Comparison of ENCODE assay signal across 1 cellular context in the genomic region with DNA sequence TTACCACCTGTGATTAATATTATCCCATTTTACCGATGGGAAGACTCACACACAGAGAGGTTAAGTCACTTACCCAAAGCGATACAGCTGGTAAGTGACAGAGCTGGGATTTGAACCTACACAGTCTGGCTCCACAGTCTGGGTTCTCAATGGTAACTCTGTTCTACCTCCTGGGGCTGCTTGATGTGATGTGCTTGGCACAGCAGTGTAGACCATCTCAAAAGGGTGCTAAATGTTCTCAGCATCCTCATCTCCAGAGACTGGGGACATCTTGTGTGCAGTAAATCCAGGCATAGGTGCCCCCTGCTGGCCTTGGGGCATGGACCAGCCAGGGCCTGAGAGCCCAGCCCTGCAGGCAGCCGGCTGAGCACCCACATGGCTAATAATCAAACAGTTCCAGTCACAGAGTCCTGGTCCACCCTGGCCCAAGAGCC.
A peak's percentile ranks its signal among the peaks of the same experiment; 100 is the strongest.
TF ChIP-seq lines count a peak whose summit lies in the region.

No MANE protein-coding gene starts in this region.

TF ChIP-seq in HepG2, 621 proteins besides CTCF, POLR2A, EP300 and RAD21 (continued from another document and continues in another):
- TF ChIP-seq POLR2AphosphoS2 (IDR thresholded peaks at IDR 0.05; ENCODE audit: low read depth, low read length), result no peak
- 0 out of 2 replicates have a peak, but pooled peaks have one; percentile 31 for TF ChIP-seq RBAK (CRISPR knock-in tag; IDR thresholded peaks at IDR 0.05)
- TF ChIP-seq, protein P1, sequence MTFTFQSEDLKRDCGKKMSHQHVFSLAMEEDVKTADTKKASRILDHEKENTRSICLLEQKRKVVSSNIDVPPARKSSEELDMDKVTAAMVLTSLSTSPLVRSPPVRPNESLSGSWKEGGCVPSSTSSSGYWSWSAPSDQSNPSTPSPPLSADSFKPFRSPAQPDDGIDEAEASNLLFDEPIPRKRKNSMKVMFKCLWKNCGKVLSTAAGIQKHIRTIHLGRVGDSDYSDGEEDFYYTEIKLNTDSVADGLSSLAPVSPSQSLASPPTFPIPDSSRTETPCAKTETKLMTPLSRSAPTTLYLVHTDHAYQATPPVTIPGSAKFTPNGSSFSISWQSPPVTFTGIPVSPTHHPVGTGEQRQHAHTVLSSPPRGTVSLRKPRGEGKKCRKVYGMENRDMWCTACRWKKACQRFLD (CRISPR knock-in tag; IDR thresholded peaks at IDR 0.05; ENCODE audit: borderline replicate concordance), result no peak
- TF ChIP-seq, protein P2, sequence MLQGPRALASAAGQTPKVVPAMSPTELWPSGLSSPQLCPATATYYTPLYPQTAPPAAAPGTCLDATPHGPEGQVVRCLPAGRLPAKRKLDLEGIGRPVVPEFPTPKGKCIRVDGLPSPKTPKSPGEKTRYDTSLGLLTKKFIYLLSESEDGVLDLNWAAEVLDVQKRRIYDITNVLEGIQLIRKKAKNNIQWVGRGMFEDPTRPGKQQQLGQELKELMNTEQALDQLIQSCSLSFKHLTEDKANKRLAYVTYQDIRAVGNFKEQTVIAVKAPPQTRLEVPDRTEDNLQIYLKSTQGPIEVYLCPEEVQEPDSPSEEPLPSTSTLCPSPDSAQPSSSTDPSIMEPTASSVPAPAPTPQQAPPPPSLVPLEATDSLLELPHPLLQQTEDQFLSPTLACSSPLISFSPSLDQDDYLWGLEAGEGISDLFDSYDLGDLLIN (CRISPR knock-in tag; IDR thresholded peaks at IDR 0.05; ENCODE audit: borderline replicate concordance), result no peak
- no peak for TF ChIP-seq ZNF264 (CRISPR knock-in tag; IDR thresholded peaks at IDR 0.05)
- TF ChIP-seq, protein P3, sequence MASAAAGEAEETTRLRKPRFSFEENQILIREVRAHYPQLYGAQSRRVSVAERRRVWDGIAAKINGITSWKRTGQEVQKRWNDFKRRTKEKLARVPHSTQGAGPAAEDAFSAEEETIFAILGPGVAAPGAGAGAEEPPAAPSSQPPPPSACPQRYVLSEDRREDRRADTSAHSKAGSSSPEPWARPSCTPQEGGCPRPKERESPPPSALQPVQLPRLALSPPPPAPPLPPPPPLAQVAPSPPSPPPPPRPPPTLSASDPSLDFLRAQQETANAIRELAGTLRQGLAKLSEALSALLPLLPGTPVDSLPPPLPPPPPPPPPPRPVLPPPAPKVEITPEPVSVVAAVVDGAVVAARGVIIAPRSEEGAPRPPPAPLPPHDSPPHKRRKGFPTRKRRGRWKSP (CRISPR knock-in tag; IDR thresholded peaks at IDR 0.05), result no peak; the same call in 1 of the 2 replicates
- TF ChIP-seq FOXC1 (CRISPR knock-in tag; IDR thresholded peaks at IDR 0.05; ENCODE audit: borderline replicate concordance), result peak; percentile 37; the same call in 1 of the 2 replicates
- no peak for TF ChIP-seq ZZZ3 (CRISPR knock-in tag; IDR thresholded peaks at IDR 0.05; ENCODE audit: borderline replicate concordance)
- peak; percentile 22; the same call in 1 of the 2 replicates for TF ChIP-seq CBFB (CRISPR knock-in tag; IDR thresholded peaks at IDR 0.05)
- TF ChIP-seq, protein P4, sequence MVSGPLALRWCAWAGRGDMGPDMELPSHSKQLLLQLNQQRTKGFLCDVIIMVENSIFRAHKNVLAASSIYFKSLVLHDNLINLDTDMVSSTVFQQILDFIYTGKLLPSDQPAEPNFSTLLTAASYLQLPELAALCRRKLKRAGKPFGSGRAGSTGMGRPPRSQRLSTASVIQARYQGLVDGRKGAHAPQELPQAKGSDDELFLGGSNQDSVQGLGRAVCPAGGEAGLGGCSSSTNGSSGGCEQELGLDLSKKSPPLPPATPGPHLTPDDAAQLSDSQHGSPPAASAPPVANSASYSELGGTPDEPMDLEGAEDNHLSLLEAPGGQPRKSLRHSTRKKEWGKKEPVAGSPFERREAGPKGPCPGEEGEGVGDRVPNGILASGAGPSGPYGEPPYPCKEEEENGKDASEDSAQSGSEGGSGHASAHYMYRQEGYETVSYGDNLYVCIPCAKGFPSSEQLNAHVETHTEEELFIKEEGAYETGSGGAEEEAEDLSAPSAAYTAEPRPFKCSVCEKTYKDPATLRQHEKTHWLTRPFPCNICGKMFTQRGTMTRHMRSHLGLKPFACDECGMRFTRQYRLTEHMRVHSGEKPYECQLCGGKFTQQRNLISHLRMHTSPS (CRISPR knock-in tag; IDR thresholded peaks at IDR 0.05; ENCODE audit: low read depth), result no peak
- TF ChIP-seq IRF2 (CRISPR knock-in tag; IDR thresholded peaks at IDR 0.05), result 0 out of 2 replicates have a peak, but pooled peaks have one; percentile 25
- TF ChIP-seq ZC3H13 (CRISPR knock-in tag; IDR thresholded peaks at IDR 0.05), result no peak
- TF ChIP-seq HHEX (CRISPR knock-in tag; IDR thresholded peaks at IDR 0.05), result no peak
- TF ChIP-seq EHMT2 (IDR thresholded peaks at IDR 0.05; ENCODE audit: borderline replicate concordance, low read depth, low read length), result no peak
- TF ChIP-seq ZNF570 (CRISPR knock-in tag; IDR thresholded peaks at IDR 0.05; ENCODE audit: borderline replicate concordance), result no peak
- TF ChIP-seq TBX3 (IDR thresholded peaks at IDR 0.05; ENCODE audit: borderline replicate concordance), result no peak
- TF ChIP-seq KDM6A (CRISPR knock-in tag; IDR thresholded peaks at IDR 0.05; ENCODE audit: low read depth), result no peak
- peak; percentile 82 for TF ChIP-seq YY1 (IDR thresholded peaks at IDR 0.05; ENCODE audit: insufficient read depth, insufficient replicate concordance, low read depth, low read length)
- no peak for TF ChIP-seq SMAD9 (CRISPR knock-in tag; IDR thresholded peaks at IDR 0.05)
- 0 out of 2 replicates have a peak, but pooled peaks have one; percentile 59 for TF ChIP-seq ZSCAN29 (CRISPR knock-in tag; conservative IDR thresholded peaks at IDR 0.05)
- TF ChIP-seq, protein P5, sequence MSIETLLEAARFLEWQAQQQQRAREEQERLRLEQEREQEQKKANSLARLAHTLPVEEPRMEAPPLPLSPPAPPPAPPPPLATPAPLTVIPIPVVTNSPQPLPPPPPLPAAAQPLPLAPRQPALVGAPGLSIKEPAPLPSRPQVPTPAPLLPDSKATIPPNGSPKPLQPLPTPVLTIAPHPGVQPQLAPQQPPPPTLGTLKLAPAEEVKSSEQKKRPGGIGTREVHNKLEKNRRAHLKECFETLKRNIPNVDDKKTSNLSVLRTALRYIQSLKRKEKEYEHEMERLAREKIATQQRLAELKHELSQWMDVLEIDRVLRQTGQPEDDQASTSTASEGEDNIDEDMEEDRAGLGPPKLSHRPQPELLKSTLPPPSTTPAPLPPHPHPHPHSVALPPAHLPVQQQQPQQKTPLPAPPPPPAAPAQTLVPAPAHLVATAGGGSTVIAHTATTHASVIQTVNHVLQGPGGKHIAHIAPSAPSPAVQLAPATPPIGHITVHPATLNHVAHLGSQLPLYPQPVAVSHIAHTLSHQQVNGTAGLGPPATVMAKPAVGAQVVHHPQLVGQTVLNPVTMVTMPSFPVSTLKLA (IDR thresholded peaks at IDR 0.05), result no peak
- TF ChIP-seq, protein P6, sequence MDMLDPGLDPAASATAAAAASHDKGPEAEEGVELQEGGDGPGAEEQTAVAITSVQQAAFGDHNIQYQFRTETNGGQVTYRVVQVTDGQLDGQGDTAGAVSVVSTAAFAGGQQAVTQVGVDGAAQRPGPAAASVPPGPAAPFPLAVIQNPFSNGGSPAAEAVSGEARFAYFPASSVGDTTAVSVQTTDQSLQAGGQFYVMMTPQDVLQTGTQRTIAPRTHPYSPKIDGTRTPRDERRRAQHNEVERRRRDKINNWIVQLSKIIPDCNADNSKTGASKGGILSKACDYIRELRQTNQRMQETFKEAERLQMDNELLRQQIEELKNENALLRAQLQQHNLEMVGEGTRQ (IDR thresholded peaks at IDR 0.05; ENCODE audit: low read depth, low read length), result no peak
- TF ChIP-seq, protein P6 (CRISPR knock-in tag; IDR thresholded peaks at IDR 0.05; ENCODE audit: borderline replicate concordance), result no peak
- peak; percentile 57 for TF ChIP-seq FOXA3 (CRISPR knock-in tag; IDR thresholded peaks at IDR 0.05)
- no peak for TF ChIP-seq ZNF432 (CRISPR knock-in tag; IDR thresholded peaks at IDR 0.05; ENCODE audit: borderline replicate concordance)
- peak; percentile 68 for TF ChIP-seq ERF (CRISPR knock-in tag; IDR thresholded peaks at IDR 0.05)
- peak; percentile 82; the same call in 1 of the 2 replicates for TF ChIP-seq ZNF878 (CRISPR knock-in tag; IDR thresholded peaks at IDR 0.05)
- TF ChIP-seq, protein P7, sequence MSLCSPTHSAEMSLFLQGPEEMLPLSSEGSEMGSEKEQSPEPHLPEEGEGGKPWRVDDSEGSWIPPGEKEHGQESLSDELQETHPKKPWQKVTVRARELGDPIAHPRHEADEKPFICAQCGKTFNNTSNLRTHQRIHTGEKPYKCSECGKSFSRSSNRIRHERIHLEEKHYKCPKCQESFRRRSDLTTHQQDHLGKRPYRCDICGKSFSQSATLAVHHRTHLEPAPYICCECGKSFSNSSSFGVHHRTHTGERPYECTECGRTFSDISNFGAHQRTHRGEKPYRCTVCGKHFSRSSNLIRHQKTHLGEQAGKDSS (CRISPR knock-in tag; IDR thresholded peaks at IDR 0.05; ENCODE audit: borderline replicate concordance, low read depth), result peak; percentile 88; the same call in 1 of the 2 replicates
- TF ChIP-seq, protein P8, sequence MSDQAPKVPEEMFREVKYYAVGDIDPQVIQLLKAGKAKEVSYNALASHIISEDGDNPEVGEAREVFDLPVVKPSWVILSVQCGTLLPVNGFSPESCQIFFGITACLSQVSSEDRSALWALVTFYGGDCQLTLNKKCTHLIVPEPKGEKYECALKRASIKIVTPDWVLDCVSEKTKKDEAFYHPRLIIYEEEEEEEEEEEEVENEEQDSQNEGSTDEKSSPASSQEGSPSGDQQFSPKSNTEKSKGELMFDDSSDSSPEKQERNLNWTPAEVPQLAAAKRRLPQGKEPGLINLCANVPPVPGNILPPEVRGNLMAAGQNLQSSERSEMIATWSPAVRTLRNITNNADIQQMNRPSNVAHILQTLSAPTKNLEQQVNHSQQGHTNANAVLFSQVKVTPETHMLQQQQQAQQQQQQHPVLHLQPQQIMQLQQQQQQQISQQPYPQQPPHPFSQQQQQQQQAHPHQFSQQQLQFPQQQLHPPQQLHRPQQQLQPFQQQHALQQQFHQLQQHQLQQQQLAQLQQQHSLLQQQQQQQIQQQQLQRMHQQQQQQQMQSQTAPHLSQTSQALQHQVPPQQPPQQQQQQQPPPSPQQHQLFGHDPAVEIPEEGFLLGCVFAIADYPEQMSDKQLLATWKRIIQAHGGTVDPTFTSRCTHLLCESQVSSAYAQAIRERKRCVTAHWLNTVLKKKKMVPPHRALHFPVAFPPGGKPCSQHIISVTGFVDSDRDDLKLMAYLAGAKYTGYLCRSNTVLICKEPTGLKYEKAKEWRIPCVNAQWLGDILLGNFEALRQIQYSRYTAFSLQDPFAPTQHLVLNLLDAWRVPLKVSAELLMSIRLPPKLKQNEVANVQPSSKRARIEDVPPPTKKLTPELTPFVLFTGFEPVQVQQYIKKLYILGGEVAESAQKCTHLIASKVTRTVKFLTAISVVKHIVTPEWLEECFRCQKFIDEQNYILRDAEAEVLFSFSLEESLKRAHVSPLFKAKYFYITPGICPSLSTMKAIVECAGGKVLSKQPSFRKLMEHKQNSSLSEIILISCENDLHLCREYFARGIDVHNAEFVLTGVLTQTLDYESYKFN (CRISPR knock-in tag; conservative IDR thresholded peaks at IDR 0.05), result no peak; the same call in 1 of the 2 replicates
- TF ChIP-seq, protein P9, sequence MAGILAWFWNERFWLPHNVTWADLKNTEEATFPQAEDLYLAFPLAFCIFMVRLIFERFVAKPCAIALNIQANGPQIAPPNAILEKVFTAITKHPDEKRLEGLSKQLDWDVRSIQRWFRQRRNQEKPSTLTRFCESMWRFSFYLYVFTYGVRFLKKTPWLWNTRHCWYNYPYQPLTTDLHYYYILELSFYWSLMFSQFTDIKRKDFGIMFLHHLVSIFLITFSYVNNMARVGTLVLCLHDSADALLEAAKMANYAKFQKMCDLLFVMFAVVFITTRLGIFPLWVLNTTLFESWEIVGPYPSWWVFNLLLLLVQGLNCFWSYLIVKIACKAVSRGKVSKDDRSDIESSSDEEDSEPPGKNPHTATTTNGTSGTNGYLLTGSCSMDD (CRISPR knock-in tag; IDR thresholded peaks at IDR 0.05), result no peak
- TF ChIP-seq, protein P10, sequence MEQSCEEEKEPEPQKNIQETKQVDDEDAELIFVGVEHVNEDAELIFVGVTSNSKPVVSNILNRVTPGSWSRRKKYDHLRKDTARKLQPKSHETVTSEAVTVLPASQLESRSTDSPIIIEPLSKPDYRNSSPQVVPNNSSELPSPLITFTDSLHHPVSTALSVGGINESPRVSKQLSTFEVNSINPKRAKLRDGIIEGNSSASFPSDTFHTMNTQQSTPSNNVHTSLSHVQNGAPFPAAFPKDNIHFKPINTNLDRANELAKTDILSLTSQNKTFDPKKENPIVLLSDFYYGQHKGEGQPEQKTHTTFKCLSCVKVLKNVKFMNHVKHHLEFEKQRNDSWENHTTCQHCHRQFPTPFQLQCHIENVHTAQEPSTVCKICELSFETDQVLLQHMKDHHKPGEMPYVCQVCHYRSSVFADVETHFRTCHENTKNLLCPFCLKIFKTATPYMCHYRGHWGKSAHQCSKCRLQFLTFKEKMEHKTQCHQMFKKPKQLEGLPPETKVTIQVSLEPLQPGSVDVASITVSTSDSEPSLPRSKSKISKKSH (CRISPR knock-in tag; IDR thresholded peaks at IDR 0.05; ENCODE audit: borderline replicate concordance), result no peak
- no peak for TF ChIP-seq JUNB (CRISPR knock-in tag; IDR thresholded peaks at IDR 0.05; ENCODE audit: borderline replicate concordance)
- peak; percentile 59; the same call in 1 of the 2 replicates for TF ChIP-seq ZNF629 (CRISPR knock-in tag; conservative IDR thresholded peaks at IDR 0.05)
- TF ChIP-seq ZFX (CRISPR knock-in tag; IDR thresholded peaks at IDR 0.05; ENCODE audit: low read depth), result peak; percentile 66
- TF ChIP-seq YEATS2 (CRISPR knock-in tag; IDR thresholded peaks at IDR 0.05; ENCODE audit: borderline replicate concordance), result peak; percentile 62; the same call in 1 of the 2 replicates
- peak; percentile 46; the same call in 1 of the 2 replicates for TF ChIP-seq ZBTB38 (CRISPR knock-in tag; IDR thresholded peaks at IDR 0.05)
